In genomic region chr16:13568803-13569202, GRCh38 we compare ENCODE assay signal across 28 cellular contexts.
DNase-seq lines count a peak whose midpoint lies in the region; ATAC-seq, FAIRE-seq and TF ChIP-seq lines count a peak whose summit lies in the region.
"Had no signal": no experiment of that assay in that cellular context is flagged by ENCODE, and none has a peak within 500 bp of the region (broad histone marks: within the 10 kb centered on the region; RNA-seq: fewer than 3 reads in every experiment).

No MANE protein-coding gene starts in this region.

- intact Hi-C loops in K562 (cut with micrococcal nuclease) (no loop called here), esophagus muscularis mucosa (cut with DNase I) (no loop called here)

- H3K4me2 ChIP-seq in K562 (ENCODE audit: insufficient read depth, low read length), result no peak overlapping the region
- H3K4me2 ChIP-seq: BLaER1 had no signal

- H3K27me3 Mint-ChIP-seq in WTC11 (ENCODE audit: low read depth), result no peaks in the 10 kb centered on the region
- H3K27me3 Mint-ChIP-seq in glutamatergic neuron (ENCODE audit: unreplicated experiment), result no peaks in the 10 kb centered on the region
- H3K27me3 Mint-ChIP-seq: CD4-positive, alpha-beta memory T cell; CD4-positive, CD25-positive, alpha-beta regulatory T cell; CD8-positive, alpha-beta memory T cell had no signal

- H3K27ac ChIP-seq in K562 (ENCODE audit: extremely low read depth, low read depth, low read length), result no peak overlapping the region
- H3K27ac ChIP-seq in esophagus muscularis mucosa (replicated peaks in 1 of 4), result no peak overlapping the region
- H3K27ac ChIP-seq: BLaER1 had no signal

- H3K9me3 ChIP-seq in K562 (replicated peaks; ENCODE audit: control insufficient read depth, insufficient read depth, low read depth, low read length) (no peaks in the 10 kb centered on the region), esophagus muscularis mucosa (no peaks in the 10 kb centered on the region)
- H3K9me3 ChIP-seq: BE2C, BLaER1 had no signal

- H3K36me3 Mint-ChIP-seq in WTC11 (no peaks in the 10 kb centered on the region), glutamatergic neuron (ENCODE audit: unreplicated experiment) (no peaks in the 10 kb centered on the region)
- H3K36me3 Mint-ChIP-seq: CD14-positive monocyte; CD4-positive, alpha-beta memory T cell; CD4-positive, CD25-positive, alpha-beta regulatory T cell; CD8-positive, alpha-beta memory T cell had no signal

- H3K36me3 ChIP-seq in K562 (ENCODE audit: control insufficient read depth, insufficient read depth, low read length) (no peaks in the 10 kb centered on the region), esophagus muscularis mucosa (no peaks in the 10 kb centered on the region)
- H3K36me3 ChIP-seq: BE2C, BLaER1 had no signal

- no peak for TF ChIP-seq RAD21 in K562 (CRISPR knock-in tag; conservative IDR thresholded peaks at IDR 0.05 in 1 of 2, IDR thresholded peaks at IDR 0.05 in 1 of 2)

- no peaks in the 10 kb centered on the region for H3K9me1 ChIP-seq in K562 (ENCODE audit: control insufficient read depth, insufficient read depth, low read length)

- POLR2A ChIA-PET in WTC11 (lab: Charles Lee) (no interaction called here), K562 (lab: Yijun Ruan, JAX) (interaction anchor here (0.5 to 0.6 kb wide), 2 partner anchors 8 to 618 kb away, joined by 3 read pairs; no protein-coding TSS in a partner anchor)

- no peak overlapping the region for H3K9ac ChIP-seq in K562 (ENCODE audit: insufficient read depth in 1 of 2, low read depth in 2 of 2, low read length in 2 of 2)
- H3K9ac ChIP-seq: BLaER1 had no signal

- H3K27ac Mint-ChIP-seq in WTC11, result no peak overlapping the region
- no peak overlapping the region for H3K27ac Mint-ChIP-seq in glutamatergic neuron (ENCODE audit: unreplicated experiment)
- H3K27ac Mint-ChIP-seq: CD14-positive monocyte; CD4-positive, alpha-beta memory T cell; CD4-positive, CD25-positive, alpha-beta regulatory T cell; CD8-positive, alpha-beta memory T cell had no signal

- H4K20me1 ChIP-seq in K562 (replicated peaks; ENCODE audit: control insufficient read depth, insufficient read depth, low read length), result no peaks in the 10 kb centered on the region
- H4K20me1 ChIP-seq: BLaER1 had no signal

- H3K27me3 ChIP-seq in K562 (ENCODE audit: control insufficient read depth in 2 of 2, insufficient read depth in 2 of 2, low read length in 2 of 2) (no peaks in the 10 kb centered on the region), esophagus muscularis mucosa (no peaks in the 10 kb centered on the region)
- H3K27me3 ChIP-seq: BE2C, BLaER1 had no signal

- DNase-seq in WTC11 (ENCODE audit: low spot score) (no peak), K562 (ENCODE audit: extremely low read depth in 1 of 4, low spot score in 3 of 4) (peak; percentile 6 to 56 (median 46)), esophagus muscularis mucosa (ENCODE audit: extremely low spot score) (peak; percentile 68), NCI-H128 (lab: John Stamatoyannopoulos, UW; ENCODE audit: unreplicated experiment) (no peak), glutamatergic neuron (no peak)
- DNase-seq: 8988T; ACHN; BE2C; C1 segment of cervical spinal cord; CD4-positive, alpha-beta memory T cell; CD4-positive, CD25-positive, alpha-beta regulatory T cell; CD8-positive, alpha-beta memory T cell; COR-L47; DMS 273 treated with DMSO at 0.1 percent for 48 hours; DMS153; DMS53; DMS79; DND-41; EL; GDM1 had no signal

- no peak overlapping the region for H2AFZ ChIP-seq in K562 (ENCODE audit: low read depth, low read length)

- CTCF ChIA-PET in WTC11 (lab: Charles Lee), result interaction anchor here (1.3 kb wide), 1 partner anchor 305 kb away, joined by 4 read pairs; no protein-coding TSS in a partner anchor
- CTCF ChIA-PET in K562 (lab: Yijun Ruan, JAX; ENCODE audit: low intra/inter-chr PET ratio), result no interaction called here

- BruUV-seq in K562 (replicated peaks; lab: Mats Ljungman, UMichigan), result no TSS peak

- WGBS in K562 (ENCODE audit: insufficient coverage, low coverage, missing lambda C conversion rate), result 5% methylated on average over 5 of the region's 5 CpGs
- WGBS in esophagus muscularis mucosa, result 96% methylated on average over 5 of the region's 5 CpGs

- H3K4me1 Mint-ChIP-seq in WTC11, result peaks cover 12% of the 10 kb centered on the region
- no peaks in the 10 kb centered on the region for H3K4me1 Mint-ChIP-seq in glutamatergic neuron (ENCODE audit: low read depth, unreplicated experiment)
- H3K4me1 Mint-ChIP-seq: CD14-positive monocyte; CD4-positive, alpha-beta memory T cell; CD4-positive, CD25-positive, alpha-beta regulatory T cell; CD8-positive, alpha-beta memory T cell had no signal

- FAIRE-seq in K562 (lab: Jason Lieb, UNC), result no peak
- FAIRE-seq: A204.1, GM12878, GM12892, GM18507 had no signal

- TF ChIP-seq EP300 in K562 (IDR thresholded peaks at IDR 0.05; ENCODE audit: low read length) (no peak), esophagus muscularis mucosa (IDR thresholded peaks at IDR 0.05) (no peak)

- in situ Hi-C loops in K562 (cut with MboI), result no loop called here

- H3K79me2 ChIP-seq in K562 (ENCODE audit: control insufficient read depth, insufficient read depth, low read length), result no peaks in the 10 kb centered on the region

- TF ChIP-seq CTCF in WTC11 (IDR thresholded peaks at IDR 0.05) (no peak), K562 (IDR thresholded peaks at IDR 0.05 in 2 of 3, conservative IDR thresholded peaks at IDR 0.05 in 1 of 3; ENCODE audit: insufficient read depth in 2 of 3, low read depth in 1 of 3, low read length in 3 of 3) (no peak), esophagus muscularis mucosa (IDR thresholded peaks at IDR 0.05) (no peak), glutamatergic neuron (IDR thresholded peaks at IDR 0.05; ENCODE audit: partially characterized antibody, unreplicated experiment) (no peak)

- no peak for ATAC-seq in WTC11
- ATAC-seq in K562, result peak; percentile 60; the same call in 2 of the 3 replicates
- no peak for ATAC-seq in GM18858 (IDR thresholded peaks at IDR 0.05; ENCODE audit: unreplicated experiment)
- ATAC-seq in GM21619 (IDR thresholded peaks at IDR 0.05; ENCODE audit: unreplicated experiment), result no peak
- ATAC-seq: GM12878 had no signal

- TF ChIP-seq POLR2A in K562 (conservative IDR thresholded peaks at IDR 0.05) (no peak), esophagus muscularis mucosa (IDR thresholded peaks at IDR 0.05; ENCODE audit: low read depth) (no peak)

- peaks cover 6% of the 10 kb centered on the region; the same call in 1 of the 2 replicates for H3K9me3 Mint-ChIP-seq in WTC11
- no peaks in the 10 kb centered on the region for H3K9me3 Mint-ChIP-seq in glutamatergic neuron (ENCODE audit: unreplicated experiment)
- H3K9me3 Mint-ChIP-seq: CD4-positive, CD25-positive, alpha-beta regulatory T cell had no signal

- H3K4me1 ChIP-seq in K562 (replicated peaks in 1 of 2; ENCODE audit: control insufficient read depth in 2 of 2, insufficient read depth in 2 of 2, low read length in 2 of 2) (no peaks in the 10 kb centered on the region), esophagus muscularis mucosa (peaks cover 0 to under 1% (median 0%) of the 10 kb centered on the region in 4 donors)
- H3K4me1 ChIP-seq: BE2C, BLaER1 had no signal

- H3K4me3 ChIP-seq in K562, result no peak overlapping the region
- H3K4me3 ChIP-seq in esophagus muscularis mucosa, result no peak overlapping the region
- H3K4me3 ChIP-seq: BLaER1, GM12878 had no signal

- H3K4me3 Mint-ChIP-seq in WTC11 (no peak overlapping the region), glutamatergic neuron (ENCODE audit: unreplicated experiment) (no peak overlapping the region)
- H3K4me3 Mint-ChIP-seq: CD14-positive monocyte; CD4-positive, alpha-beta memory T cell; CD4-positive, CD25-positive, alpha-beta regulatory T cell; CD8-positive, alpha-beta memory T cell had no signal

TF ChIP-seq in WTC11, 78 proteins besides CTCF, POLR2A, EP300 and RAD21 (continues in another document):
- no peak for TF ChIP-seq NR1H2 (CRISPR knock-in tag; IDR thresholded peaks at IDR 0.05)

TF ChIP-seq in K562, 482 proteins besides CTCF, POLR2A, EP300 and RAD21:
- TF ChIP-seq RCOR1 (IDR thresholded peaks at IDR 0.05; ENCODE audit: borderline replicate concordance in 1 of 2, low read depth in 2 of 2, low read length in 2 of 2), result no peak
- no peak for TF ChIP-seq NRF1 (conservative IDR thresholded peaks at IDR 0.05 in 1 of 2, IDR thresholded peaks at IDR 0.05 in 1 of 2)
- TF ChIP-seq USF2 (CRISPR knock-in tag; IDR thresholded peaks at IDR 0.05), result peak; percentile 72
- TF ChIP-seq NFYB (IDR thresholded peaks at IDR 0.05; ENCODE audit: extremely low read depth, insufficient read length), result peak; percentile 17
- TF ChIP-seq ZNF764 (CRISPR knock-in tag; IDR thresholded peaks at IDR 0.05; ENCODE audit: low read depth), result no peak
- no peak for TF ChIP-seq ZNF431 (CRISPR knock-in tag; IDR thresholded peaks at IDR 0.05)
- no peak for TF ChIP-seq ILF3 (IDR thresholded peaks at IDR 0.05; ENCODE audit: borderline replicate concordance)
- TF ChIP-seq, protein P1, sequence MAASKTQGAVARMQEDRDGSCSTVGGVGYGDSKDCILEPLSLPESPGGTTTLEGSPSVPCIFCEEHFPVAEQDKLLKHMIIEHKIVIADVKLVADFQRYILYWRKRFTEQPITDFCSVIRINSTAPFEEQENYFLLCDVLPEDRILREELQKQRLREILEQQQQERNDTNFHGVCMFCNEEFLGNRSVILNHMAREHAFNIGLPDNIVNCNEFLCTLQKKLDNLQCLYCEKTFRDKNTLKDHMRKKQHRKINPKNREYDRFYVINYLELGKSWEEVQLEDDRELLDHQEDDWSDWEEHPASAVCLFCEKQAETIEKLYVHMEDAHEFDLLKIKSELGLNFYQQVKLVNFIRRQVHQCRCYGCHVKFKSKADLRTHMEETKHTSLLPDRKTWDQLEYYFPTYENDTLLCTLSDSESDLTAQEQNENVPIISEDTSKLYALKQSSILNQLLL (CRISPR knock-in tag; IDR thresholded peaks at IDR 0.05; ENCODE audit: borderline replicate concordance), result no peak
- peak; percentile 38; the same call in 1 of the 2 replicates for TF ChIP-seq RAD51 (IDR thresholded peaks at IDR 0.05; ENCODE audit: borderline replicate concordance, low read depth)

Comparison
In these comparisons a context has a peak if more than half of its experiments do, and no peak if none do; other contexts are left out.
1. DNase-seq: peak in K562 (4 of 4) and esophagus muscularis mucosa (single experiment); none in WTC11 (single experiment), NCI-H128 (single experiment) and glutamatergic neuron (single experiment).
2. Of the 49 proteins assayed by ChIP-seq in both K562 and WTC11: peak only in K562: NFYB; only in WTC11: USF1; in both: USF2; in neither: 46.